In genomic region chr10:10914129-10914528, GRCh38 we compare ENCODE assay signal across 21 cellular contexts.
DNase-seq lines count a peak whose midpoint lies in the region; ATAC-seq, FAIRE-seq and TF ChIP-seq lines count a peak whose summit lies in the region.
"Had no signal": no experiment of that assay in that cellular context is flagged by ENCODE, and none has a peak within 500 bp of the region (broad histone marks: within the 10 kb centered on the region; RNA-seq: fewer than 3 reads in every experiment).

No MANE protein-coding gene starts in this region.

- no peaks in the 10 kb centered on the region for H3K27me3 Mint-ChIP-seq in chondrocyte (ENCODE audit: low read depth)

- H3K9me3 ChIP-seq in left lung: no peaks in the 10 kb centered on the region
- H3K9me3 ChIP-seq: thyroid gland had no signal

- H3K4me1 Mint-ChIP-seq in chondrocyte (ENCODE audit: low read depth): peaks cover 42% of the 10 kb centered on the region
- H3K4me1 Mint-ChIP-seq: central memory CD8-positive, alpha-beta T cell; naive B cell had no signal

- H3K4me3 Mint-ChIP-seq in chondrocyte (ENCODE audit: unreplicated experiment): peak overlapping the region; percentile 1
- H3K4me3 Mint-ChIP-seq: activated CD4-positive, alpha-beta T cell treated with anti-CD3 and anti-CD28 coated beads, Interleukin-2, amount 10 ng/mL, durations not matched to agents 7 days and 5 days; central memory CD8-positive, alpha-beta T cell; naive B cell had no signal

- H3K27ac Mint-ChIP-seq in chondrocyte (ENCODE audit: unreplicated experiment): peak overlapping the region; percentile 79
- H3K27ac Mint-ChIP-seq: activated CD4-positive, alpha-beta T cell treated with anti-CD3 and anti-CD28 coated beads, Interleukin-2, amount 10 ng/mL, durations not matched to agents 7 days and 5 days; naive B cell had no signal

- no peaks in the 10 kb centered on the region for H3K36me3 Mint-ChIP-seq in chondrocyte (ENCODE audit: low read depth)
- H3K36me3 Mint-ChIP-seq: naive B cell had no signal

- peak; percentile 76 to 83 for ATAC-seq in left cardiac atrium
- ATAC-seq in left lung: no peak

- FAIRE-seq in GM12892 (lab: Jason Lieb, UNC): no peak

- intact Hi-C loops in left cardiac atrium (cut with DNase I) (loop anchor here in 1 of 2 donors (5.0 to 10.0 kb wide), 2 partner anchors 101 to 112 kb away; partner anchors contain the start of gene CELF2), left lung (cut with DNase I) (no loop called here)

- H3K9me3 Mint-ChIP-seq in chondrocyte (ENCODE audit: low read depth): no peaks in the 10 kb centered on the region
- H3K9me3 Mint-ChIP-seq: activated CD4-positive, alpha-beta T cell treated with anti-CD3 and anti-CD28 coated beads, Interleukin-2, amount 10 ng/mL, durations not matched to agents 7 days and 5 days; central memory CD8-positive, alpha-beta T cell; naive B cell had no signal

- DNase-seq in EH (ENCODE audit: low read depth): peak; percentile 53
- DNase-seq in chondrocyte (ENCODE audit: low spot score): no peak
- DNase-seq in left cardiac atrium: peak; percentile 25
- peak; percentile 75 for DNase-seq in putamen (ENCODE audit: low spot score)
- no peak for DNase-seq in left lung
- no peak for DNase-seq in NCI-H510A (lab: John Stamatoyannopoulos, UW)
- no peak for DNase-seq in GM12892 (ENCODE audit: insufficient read length)
- no peak for DNase-seq in NCI-H128 (lab: John Stamatoyannopoulos, UW; ENCODE audit: unreplicated experiment)
- DNase-seq: activated CD4-positive, alpha-beta T cell treated with anti-CD3 and anti-CD28 coated beads, Interleukin-2, amount 10 ng/mL, durations not matched to agents 7 days and 5 days; activated naive CD4-positive, alpha-beta T cell treated with anti-CD3 and anti-CD28 coated beads, Interleukin-2, amount 50 U/mL, for 16 hours; HCEC 1CT; islet precursor cell; mammary epithelial cell; naive B cell; NCI-H1048; NCI-H1930; NCI-H226; NCI-H82; stimulated activated naive CD4-positive, alpha-beta T cell treated with Interleukin-2 at 50 U/mL for 16 hours; thyroid gland had no signal

- H3K27me3 ChIP-seq in left lung: no peaks in the 10 kb centered on the region
- H3K27me3 ChIP-seq: thyroid gland had no signal

- H3K4me3 ChIP-seq in left lung: no peak overlapping the region
- H3K4me3 ChIP-seq: thyroid gland had no signal

- no peaks in the 10 kb centered on the region for H3K36me3 ChIP-seq in left lung
- H3K36me3 ChIP-seq: thyroid gland had no signal

- H3K27ac ChIP-seq in left lung: no peak overlapping the region
- H3K27ac ChIP-seq: thyroid gland had no signal

- no peak for TF ChIP-seq POLR2A in GM12892 (IDR thresholded peaks at IDR 0.05; ENCODE audit: low read depth, low read length)

- peaks cover 4 to 14% of the 10 kb centered on the region in 2 donors for H3K4me1 ChIP-seq in left lung

- TF ChIP-seq CTCF in chondrocyte (IDR thresholded peaks at IDR 0.05) (no peak), left lung (IDR thresholded peaks at IDR 0.05) (no peak)

Comparison
In these comparisons a context has a peak if more than half of its experiments do, and no peak if none do; other contexts are left out.
1. DNase-seq: peak in EH (single experiment), left cardiac atrium (single experiment) and putamen (single experiment); none in chondrocyte (single experiment), left lung (0 of 2), NCI-H510A (single experiment), GM12892 (single experiment) and NCI-H128 (single experiment).